1 cellular context compared by ENCODE assay signal in the genomic region with DNA sequence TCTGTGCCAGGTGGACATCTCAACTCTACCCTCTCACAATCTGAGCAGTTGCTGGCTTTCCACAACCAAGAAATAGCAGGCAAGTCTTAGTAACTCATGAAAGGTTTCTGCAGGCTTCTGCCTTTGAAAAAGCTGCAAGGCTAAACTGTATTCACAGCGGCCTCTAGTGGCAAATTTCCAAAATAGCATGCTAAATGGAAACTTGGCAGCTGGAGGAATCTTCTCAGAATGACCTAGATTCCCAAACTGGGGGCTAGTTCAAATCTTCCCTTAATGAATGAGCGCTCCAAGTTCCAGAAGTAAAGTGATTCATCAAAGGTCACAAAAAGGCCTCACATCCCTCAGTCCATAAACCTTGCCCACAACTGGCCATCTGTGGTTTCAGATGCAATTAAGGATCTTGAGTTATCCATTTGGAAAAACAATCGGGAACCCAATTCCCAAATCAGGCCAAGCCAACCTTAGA.
A peak's percentile ranks its signal among the peaks of the same experiment; 100 is the strongest.
TF ChIP-seq lines count a peak whose summit lies in the region.

No MANE protein-coding gene starts in this region.

TF ChIP-seq in K562, 482 proteins besides CTCF, POLR2A, EP300 and RAD21 (continued from another document):
- TF ChIP-seq, protein P1, sequence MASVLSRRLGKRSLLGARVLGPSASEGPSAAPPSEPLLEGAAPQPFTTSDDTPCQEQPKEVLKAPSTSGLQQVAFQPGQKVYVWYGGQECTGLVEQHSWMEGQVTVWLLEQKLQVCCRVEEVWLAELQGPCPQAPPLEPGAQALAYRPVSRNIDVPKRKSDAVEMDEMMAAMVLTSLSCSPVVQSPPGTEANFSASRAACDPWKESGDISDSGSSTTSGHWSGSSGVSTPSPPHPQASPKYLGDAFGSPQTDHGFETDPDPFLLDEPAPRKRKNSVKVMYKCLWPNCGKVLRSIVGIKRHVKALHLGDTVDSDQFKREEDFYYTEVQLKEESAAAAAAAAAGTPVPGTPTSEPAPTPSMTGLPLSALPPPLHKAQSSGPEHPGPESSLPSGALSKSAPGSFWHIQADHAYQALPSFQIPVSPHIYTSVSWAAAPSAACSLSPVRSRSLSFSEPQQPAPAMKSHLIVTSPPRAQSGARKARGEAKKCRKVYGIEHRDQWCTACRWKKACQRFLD (CRISPR knock-in tag; IDR thresholded peaks at IDR 0.05) = no peak
- 0 out of 2 replicates have a peak, but pooled peaks have one; percentile 17 for TF ChIP-seq BHLHE40 (IDR thresholded peaks at IDR 0.05; ENCODE audit: low read length)
- TF ChIP-seq CBX2 (IDR thresholded peaks at IDR 0.05; ENCODE audit: insufficient read depth, low read length, poor library complexity, severe bottlenecking) = no peak
- TF ChIP-seq RB1 (IDR thresholded peaks at IDR 0.05; ENCODE audit: low read depth) = peak; percentile 18; the same call in 1 of the 2 replicates
- peak in 1 of 2 experiments; percentile 57; a peak in 1 of 4 replicates for TF ChIP-seq MAZ (CRISPR knock-in tag; conservative IDR thresholded peaks at IDR 0.05 in 1 of 2, IDR thresholded peaks at IDR 0.05 in 1 of 2)
- peak; percentile 16; the same call in 1 of the 2 replicates for TF ChIP-seq NFIC (IDR thresholded peaks at IDR 0.05)
- peak; percentile 54; the same call in 1 of the 2 replicates for TF ChIP-seq MYC (IDR thresholded peaks at IDR 0.05; ENCODE audit: low read depth, low read length)
- TF ChIP-seq MYC (CRISPR knock-in tag; IDR thresholded peaks at IDR 0.05; ENCODE audit: borderline replicate concordance, low read depth) = no peak
- no peak for TF ChIP-seq HDAC1 (IDR thresholded peaks at IDR 0.05)
- peak; percentile 81; the same call in 1 of the 2 replicates for TF ChIP-seq XRCC5 (IDR thresholded peaks at IDR 0.05; ENCODE audit: low read depth, low read length)
- TF ChIP-seq, protein P2, sequence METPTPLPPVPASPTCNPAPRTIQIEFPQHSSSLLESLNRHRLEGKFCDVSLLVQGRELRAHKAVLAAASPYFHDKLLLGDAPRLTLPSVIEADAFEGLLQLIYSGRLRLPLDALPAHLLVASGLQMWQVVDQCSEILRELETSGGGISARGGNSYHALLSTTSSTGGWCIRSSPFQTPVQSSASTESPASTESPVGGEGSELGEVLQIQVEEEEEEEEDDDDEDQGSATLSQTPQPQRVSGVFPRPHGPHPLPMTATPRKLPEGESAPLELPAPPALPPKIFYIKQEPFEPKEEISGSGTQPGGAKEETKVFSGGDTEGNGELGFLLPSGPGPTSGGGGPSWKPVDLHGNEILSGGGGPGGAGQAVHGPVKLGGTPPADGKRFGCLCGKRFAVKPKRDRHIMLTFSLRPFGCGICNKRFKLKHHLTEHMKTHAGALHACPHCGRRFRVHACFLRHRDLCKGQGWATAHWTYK (CRISPR knock-in tag; IDR thresholded peaks at IDR 0.05) = no peak
- TF ChIP-seq PRPF4 (IDR thresholded peaks at IDR 0.05; ENCODE audit: insufficient read depth, low read depth, low read length, poor library complexity, severe bottlenecking) = no peak
- TF ChIP-seq ZNF778 (CRISPR knock-in tag; IDR thresholded peaks at IDR 0.05) = no peak
- TF ChIP-seq MECOM (CRISPR knock-in tag; IDR thresholded peaks at IDR 0.05) = no peak
- TF ChIP-seq NFYB (IDR thresholded peaks at IDR 0.05; ENCODE audit: extremely low read depth, insufficient read length) = no peak
- TF ChIP-seq SMC3 (conservative IDR thresholded peaks at IDR 0.05; ENCODE audit: insufficient read depth, low read depth, low read length) = peak; percentile 56
- TF ChIP-seq, protein P3, sequence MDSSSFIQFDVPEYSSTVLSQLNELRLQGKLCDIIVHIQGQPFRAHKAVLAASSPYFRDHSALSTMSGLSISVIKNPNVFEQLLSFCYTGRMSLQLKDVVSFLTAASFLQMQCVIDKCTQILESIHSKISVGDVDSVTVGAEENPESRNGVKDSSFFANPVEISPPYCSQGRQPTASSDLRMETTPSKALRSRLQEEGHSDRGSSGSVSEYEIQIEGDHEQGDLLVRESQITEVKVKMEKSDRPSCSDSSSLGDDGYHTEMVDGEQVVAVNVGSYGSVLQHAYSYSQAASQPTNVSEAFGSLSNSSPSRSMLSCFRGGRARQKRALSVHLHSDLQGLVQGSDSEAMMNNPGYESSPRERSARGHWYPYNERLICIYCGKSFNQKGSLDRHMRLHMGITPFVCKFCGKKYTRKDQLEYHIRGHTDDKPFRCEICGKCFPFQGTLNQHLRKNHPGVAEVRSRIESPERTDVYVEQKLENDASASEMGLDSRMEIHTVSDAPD (CRISPR knock-in tag; IDR thresholded peaks at IDR 0.05) = no peak
- no peak for TF ChIP-seq PHB2 (IDR thresholded peaks at IDR 0.05; ENCODE audit: low read depth)
- TF ChIP-seq ZC3H4 (CRISPR knock-in tag; IDR thresholded peaks at IDR 0.05; ENCODE audit: borderline replicate concordance) = no peak
TF ChIP-seq in K562: peak in this region for 23.
